ENCODE assay signal across 15 cellular contexts in the genomic region with DNA sequence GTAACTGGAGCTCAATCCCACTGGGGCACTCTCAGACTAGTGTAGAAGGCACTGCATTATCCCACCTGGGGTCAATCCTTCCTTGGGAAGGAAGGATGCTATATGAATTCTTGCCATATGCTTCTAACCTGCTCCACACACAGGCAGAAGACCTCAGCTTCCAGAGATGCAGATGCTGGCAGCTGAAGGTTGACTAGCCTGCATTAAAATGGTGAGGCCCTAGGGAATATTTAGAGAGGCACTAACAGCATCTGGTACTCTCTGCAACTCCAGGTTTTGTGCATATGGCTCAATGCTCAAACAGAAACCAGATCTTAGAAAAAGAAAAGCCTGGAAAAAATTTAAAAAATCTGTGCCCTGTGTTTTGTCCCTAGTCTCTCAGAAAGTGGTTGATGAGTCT.
A peak's percentile ranks its signal among the peaks of the same experiment; 100 is the strongest.
DNase-seq lines count a peak whose midpoint lies in the region; ATAC-seq lines count a peak whose summit lies in the region.
"Had no signal": no experiment of that assay in that cellular context is flagged by ENCODE, and none has a peak within 500 bp of the region (broad histone marks: within the 10 kb centered on the region; RNA-seq: fewer than 3 reads in every experiment).

No MANE protein-coding gene starts in this region.

- H3K9me3 ChIP-seq in BLaER1 = peaks cover 23% of the 10 kb centered on the region

- H3K4me1 ChIP-seq in BLaER1 = peaks cover 59% of the 10 kb centered on the region

- no peaks in the 10 kb centered on the region for H4K20me1 ChIP-seq in BLaER1

- peak overlapping the region; percentile 85 for H3K4me2 ChIP-seq in BLaER1

- H3K27ac ChIP-seq in BLaER1 = peak overlapping the region; percentile 71
- H3K27ac ChIP-seq: HL-60 had no signal

- no peaks in the 10 kb centered on the region for H3K36me3 ChIP-seq in BLaER1

- H3K9ac ChIP-seq in BLaER1 = peak overlapping the region; percentile 51; the same call in 1 of the 2 replicates

- no peaks in the 10 kb centered on the region for H3K27me3 ChIP-seq in BLaER1

- H3K4me3 ChIP-seq in BLaER1 = 0 out of 2 replicates have a peak overlapping the region, but pooled peaks have one; percentile 42

- peak; percentile 61 for DNase-seq in DMS 273 treated with DMSO at 0.1 percent for 48 hours (lab: John Stamatoyannopoulos, UW)
- DNase-seq in NCI-H69 (lab: John Stamatoyannopoulos, UW) = peak; percentile 44
- peak; percentile 16 for DNase-seq in germinal center (ENCODE audit: low spot score)
- no peak for DNase-seq in stimulated activated CD4-positive, alpha-beta T cell treated with anti-CD3 and anti-CD28 coated beads, Interleukin-4, amount 100 ng/mL, for 4 hours
- DNase-seq in inferior parietal cortex (ENCODE audit: extremely low spot score) = no peak
- DNase-seq: CD4-positive, alpha-beta memory T cell; H9; NCI-H1417 treated with DMSO at 0.1 percent for 48 hours; NCI-H1930; NCI-H510A treated with DMSO at 0.1 percent for 48 hours; SHP77 treated with DMSO at 0.1 percent for 48 hours; T-helper 17 cell had no signal

- ATAC-seq in HG02870 (IDR thresholded peaks at IDR 0.05; ENCODE audit: unreplicated experiment) = no peak
- ATAC-seq: T-helper 17 cell had no signal

Comparison
In these comparisons a context has a peak if more than half of its experiments do, and no peak if none do; other contexts are left out.
1. DNase-seq: peak in DMS 273 treated with DMSO at 0.1 percent for 48 hours (single experiment), NCI-H69 (single experiment) and germinal center (single experiment); none in stimulated activated CD4-positive, alpha-beta T cell treated with anti-CD3 and anti-CD28 coated beads, Interleukin-4, amount 100 ng/mL, for 4 hours (0 of 2) and inferior parietal cortex (single experiment).